1 cellular context compared by ENCODE assay signal in genomic region chr4:177554966-177555574, GRCh38.
TF ChIP-seq lines count a peak whose summit lies in the region.

No MANE protein-coding gene starts in this region.

TF ChIP-seq in GM23338, 12 proteins besides CTCF, POLR2A, EP300 and RAD21 (continued from another document):
- no peak for TF ChIP-seq REST (IDR thresholded peaks at IDR 0.05; ENCODE audit: unreplicated experiment)
- no peak for TF ChIP-seq ZNF331 (CRISPR knock-in tag; IDR thresholded peaks at IDR 0.05; ENCODE audit: low read depth)
